In the genomic region with DNA sequence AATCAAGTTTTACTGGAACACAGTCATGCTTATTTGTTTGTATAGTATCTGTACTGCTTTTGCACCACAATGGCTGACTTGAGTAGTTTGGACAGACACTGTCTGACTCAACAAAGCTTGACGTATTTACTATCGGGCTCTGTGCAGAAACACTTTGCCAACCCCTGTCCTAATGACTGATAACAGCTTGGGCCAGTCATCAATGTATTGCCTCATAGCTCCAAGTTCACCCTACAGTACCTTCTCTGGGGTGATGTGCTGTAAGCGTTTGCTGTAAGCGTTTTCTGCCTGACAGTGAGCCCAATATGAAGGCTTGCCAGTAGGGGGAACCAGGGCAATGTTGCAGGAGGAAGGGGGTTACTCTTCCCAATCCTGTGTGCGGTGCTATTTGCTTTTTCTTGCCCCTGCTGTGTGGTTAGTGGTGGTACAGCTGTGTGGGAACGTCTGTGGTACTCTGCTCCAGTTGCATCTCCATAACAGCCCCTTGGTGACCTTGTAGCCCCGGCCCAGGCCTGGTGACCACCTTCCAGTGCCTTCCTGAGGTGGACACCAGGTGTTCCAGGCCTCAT, we compare ENCODE assay signal across 8 cellular contexts. TPM values are rescaled to one million over a fixed set of nuclear protein-coding genes. Genes with fewer than 3 reads are reported as not detected.
A peak's percentile ranks its signal among the peaks of the same experiment; 100 is the strongest.
DNase-seq lines count a peak whose midpoint lies in the region; ATAC-seq and TF ChIP-seq lines count a peak whose summit lies in the region.

No MANE protein-coding gene starts in this region.

- H3K27me3 Mint-ChIP-seq in Caco-2 (ENCODE audit: insufficient read depth, unreplicated experiment) (no peaks in the 10 kb centered on the region), neural progenitor cell (ENCODE audit: insufficient read depth, low read depth) (no peaks in the 10 kb centered on the region)
- H3K27me3 Mint-ChIP-seq in CD4-positive, alpha-beta memory T cell: peaks cover 12 to 13% of the 10 kb centered on the region in 2 donors

- no peak overlapping the region for H2AFZ ChIP-seq in PC-3 (ENCODE audit: low read length)
- H2AFZ ChIP-seq in neural progenitor cell (replicated peaks): no peak overlapping the region

- H3K27me3 ChIP-seq in Caco-2 (replicated peaks; ENCODE audit: control insufficient read depth, insufficient read depth, low read length): no peaks in the 10 kb centered on the region
- H3K27me3 ChIP-seq in PC-3 (ENCODE audit: low read length): peaks cover 10% of the 10 kb centered on the region; the same call in 1 of the 2 replicates
- no peaks in the 10 kb centered on the region for H3K27me3 ChIP-seq in esophagus (ENCODE audit: control insufficient read depth in 1 of 2, insufficient read depth in 2 of 2, low read length in 2 of 2)
- H3K27me3 ChIP-seq in neural progenitor cell: no peaks in the 10 kb centered on the region
- no peaks in the 10 kb centered on the region for H3K27me3 ChIP-seq in CD4-positive, alpha-beta memory T cell (ENCODE audit: insufficient read depth, low read length)

- H3K36me3 ChIP-seq in Caco-2 (ENCODE audit: control insufficient read depth, insufficient read depth, low read length) (no peaks in the 10 kb centered on the region), PC-3 (ENCODE audit: low read depth, low read length) (no peaks in the 10 kb centered on the region), esophagus (ENCODE audit: control insufficient read depth in 2 of 2, insufficient read depth in 2 of 2, low read length in 1 of 2) (no peaks in the 10 kb centered on the region), neural progenitor cell (no peaks in the 10 kb centered on the region)
- H3K36me3 ChIP-seq in CD4-positive, alpha-beta memory T cell (ENCODE audit: insufficient read depth, low read length): no peaks in the 10 kb centered on the region

- no peaks in the 10 kb centered on the region for H4K20me1 ChIP-seq in PC-3 (ENCODE audit: low read length)
- no peaks in the 10 kb centered on the region for H4K20me1 ChIP-seq in neural progenitor cell (ENCODE audit: low read depth)

- H3K9me2 ChIP-seq in PC-3 (replicated peaks; ENCODE audit: low read length): no peaks in the 10 kb centered on the region

- H3K9me3 Mint-ChIP-seq in Caco-2 (ENCODE audit: unreplicated experiment) (no peaks in the 10 kb centered on the region), neural progenitor cell (no peaks in the 10 kb centered on the region)
- H3K9me3 Mint-ChIP-seq in CD4-positive, alpha-beta memory T cell: no peaks in the 10 kb centered on the region

- H3K4me1 ChIP-seq in Caco-2 (no peaks in the 10 kb centered on the region; the same call in 1 of the 2 replicates), PC-3 (ENCODE audit: insufficient read depth, low read length) (peaks cover 11% of the 10 kb centered on the region), esophagus (ENCODE audit: control insufficient read depth in 2 of 2, insufficient read depth in 2 of 2, low read length in 1 of 2) (no peaks in the 10 kb centered on the region), neural progenitor cell (peaks cover 5% of the 10 kb centered on the region)
- H3K4me1 ChIP-seq in CD4-positive, alpha-beta memory T cell (ENCODE audit: insufficient read depth, low read length): no peaks in the 10 kb centered on the region

- peak; percentile 70 for ATAC-seq in PC-3
- no peak for ATAC-seq in GM21381 (IDR thresholded peaks at IDR 0.05; ENCODE audit: unreplicated experiment)

- BruUV-seq in Caco-2 (replicated peaks; lab: Mats Ljungman, UMichigan) (no TSS peak), PC-3 (replicated peaks; lab: Mats Ljungman, UMichigan) (no TSS peak)

- DNase-seq in Caco-2 (peak; percentile 71 to 73), HT-29 (ENCODE audit: low spot score) (peak; percentile 42), PC-3 (peak; percentile 78), neural progenitor cell (ENCODE audit: low spot score) (peak; percentile 73)
- DNase-seq in effector CD4-positive, alpha-beta T cell: no peak
- no peak for DNase-seq in CD4-positive, alpha-beta memory T cell

- H3K4me2 ChIP-seq in PC-3 (ENCODE audit: low read length) (0 out of 2 replicates have a peak overlapping the region, but pooled peaks have one; percentile 9), neural progenitor cell (no peak overlapping the region)

- CTCF ChIA-PET in Caco-2 (lab: Charles Lee) (interaction anchor here (0.5 to 1.7 kb wide), 11 partner anchors 16 to 176 kb away, joined by 3 to 10 read pairs (median 5); a partner anchor contains a TSS), PC-3 (lab: Charles Lee) (interaction anchor here (0.5 kb wide), 1 partner anchor 66 kb away, joined by 3 read pairs; no protein-coding TSS in a partner anchor)
- CTCF ChIA-PET in CD4-positive, alpha-beta memory T cell (lab: Charles Lee; ENCODE audit: partially characterized antibody): interaction anchor here (0.6 to 4.3 kb wide), 5 partner anchors 9 to 338 kb away, joined by 3 to 26 read pairs (median 4); no protein-coding TSS in a partner anchor

- WGBS in esophagus, 2 donors: 30 to 39% methylated on average over 7 of the region's 7 CpGs

- H3K4me3 Mint-ChIP-seq in Caco-2 (ENCODE audit: unreplicated experiment) (no peak overlapping the region), neural progenitor cell (no peak overlapping the region)
- no peak overlapping the region for H3K4me3 Mint-ChIP-seq in CD4-positive, alpha-beta memory T cell

- H3F3A ChIP-seq in PC-3 (ENCODE audit: low read length, unreplicated experiment) (no peaks in the 10 kb centered on the region), neural progenitor cell (ENCODE audit: low read depth) (peaks cover 6% of the 10 kb centered on the region)

- H3K9ac ChIP-seq in PC-3 (ENCODE audit: low read length) (no peak overlapping the region), neural progenitor cell (no peak overlapping the region)

- H3K79me2 ChIP-seq in PC-3 (ENCODE audit: low read length) (no peaks in the 10 kb centered on the region), neural progenitor cell (ENCODE audit: low read depth) (no peaks in the 10 kb centered on the region)

- TF ChIP-seq CTCF in Caco-2 (IDR thresholded peaks at IDR 0.05; ENCODE audit: insufficient read depth in 1 of 2, low read depth in 1 of 2, low read length in 1 of 2, severe bottlenecking in 1 of 2, unreplicated experiment in 1 of 2) (peak; percentile 37 to 77), PC-3 (conservative IDR thresholded peaks at IDR 0.05; ENCODE audit: low read depth, low read length) (peak; percentile 74), neural progenitor cell (IDR thresholded peaks at IDR 0.05) (peak; percentile 73)

- no peak overlapping the region for H3K27ac ChIP-seq in PC-3 (ENCODE audit: low read length)
- H3K27ac ChIP-seq in esophagus (ENCODE audit: low read depth in 2 of 2, low read length in 1 of 2): peak overlapping the region; percentile 25 to 70
- no peak overlapping the region for H3K27ac ChIP-seq in neural progenitor cell
- H3K27ac ChIP-seq in CD4-positive, alpha-beta memory T cell (ENCODE audit: low read depth, low read length): no peak overlapping the region

- H3K9me3 ChIP-seq in Caco-2: no peaks in the 10 kb centered on the region
- no peaks in the 10 kb centered on the region for H3K9me3 ChIP-seq in PC-3 (ENCODE audit: low read length)
- no peaks in the 10 kb centered on the region for H3K9me3 ChIP-seq in esophagus (ENCODE audit: control insufficient read depth in 2 of 2, insufficient read depth in 1 of 2, low read depth in 1 of 2, low read length in 1 of 2)
- H3K9me3 ChIP-seq in neural progenitor cell (ENCODE audit: low read depth): no peaks in the 10 kb centered on the region
- H3K9me3 ChIP-seq in CD4-positive, alpha-beta memory T cell (ENCODE audit: control insufficient read depth in 1 of 2, low read length in 2 of 2): no peaks in the 10 kb centered on the region

- H3K4me3 ChIP-seq in Caco-2 (ENCODE audit: low read depth, low read length) (no peak overlapping the region), PC-3 (ENCODE audit: low read length) (no peak overlapping the region), esophagus (ENCODE audit: low read depth in 1 of 2, low read length in 2 of 2) (no peak overlapping the region), neural progenitor cell (no peak overlapping the region)
- no peak overlapping the region for H3K4me3 ChIP-seq in CD4-positive, alpha-beta memory T cell (ENCODE audit: low read length in 2 of 2)

- intact Hi-C loops in Caco-2 (cut with micrococcal nuclease; ENCODE audit: unreplicated experiment) (loop anchor here (5.0 to 10.0 kb wide), 2 partner anchors 235 to 737 kb away; no protein-coding TSS in a partner anchor), PC-3 (cut with micrococcal nuclease) (no loop called here)
- intact Hi-C loops in CD4-positive, alpha-beta memory T cell (cut with micrococcal nuclease): no loop called here

- POLR2A ChIA-PET in Caco-2 (lab: Charles Lee): no interaction called here
- POLR2A ChIA-PET in PC-3 (lab: Charles Lee; ENCODE audit: unreplicated experiment): no interaction called here
- POLR2A ChIA-PET in CD4-positive, alpha-beta memory T cell (lab: Charles Lee; ENCODE audit: partially characterized antibody): no interaction called here

- no peak overlapping the region for H3K27ac Mint-ChIP-seq in Caco-2 (ENCODE audit: unreplicated experiment)
- no peak overlapping the region for H3K27ac Mint-ChIP-seq in neural progenitor cell
- H3K27ac Mint-ChIP-seq in CD4-positive, alpha-beta memory T cell: peak overlapping the region in 1 of 7 donors; percentile 66

- H3K36me3 Mint-ChIP-seq in Caco-2 (ENCODE audit: insufficient read depth, unreplicated experiment): no peaks in the 10 kb centered on the region
- no peaks in the 10 kb centered on the region for H3K36me3 Mint-ChIP-seq in neural progenitor cell
- no peaks in the 10 kb centered on the region for H3K36me3 Mint-ChIP-seq in CD4-positive, alpha-beta memory T cell

- H3K4me1 Mint-ChIP-seq in Caco-2 (ENCODE audit: low read depth, unreplicated experiment) (peaks cover 16% of the 10 kb centered on the region), neural progenitor cell (peaks cover 2% of the 10 kb centered on the region)
- peaks cover 0 to 2% (median 0%) of the 10 kb centered on the region in 4 donors for H3K4me1 Mint-ChIP-seq in CD4-positive, alpha-beta memory T cell

RNA-seq across cellular contexts. Expression of a gene that starts 5.4 kb away (rescaled TPM):
- total RNA-seq in Caco-2 (2022) (0.56 and 0.82 TPM in 2 replicates), PC-3 (2014; rRNA removed) (not detected in 2 replicates), neural progenitor cell (ENCODE audit: low replicate concordance) (8.6 and 19.7 TPM in 2 replicates)
- total RNA-seq in HT-29 (2014; rRNA removed; shearing (Covaris generic)): not detected in 2 replicates
- under 1 TPM; 0.01 to 0.04 TPM for polyA plus RNA-seq in esophagus
- not detected for total RNA-seq in CD4-positive, alpha-beta memory T cell
- not detected for polyA plus RNA-seq in CD4-positive, alpha-beta memory T cell

RNA-seq across cellular contexts. Expression of a gene that starts 31.3 kb away (rescaled TPM):
- 16.6 and 21.5 TPM in 2 replicates for total RNA-seq in Caco-2 (2022)
- 6.1 and 10.9 TPM in 2 replicates for total RNA-seq in HT-29 (2014; rRNA removed; shearing (Covaris generic))
- 6.1 and 9.3 TPM in 2 replicates for total RNA-seq in PC-3 (2014; rRNA removed)
- 10 to 100 TPM; 16.2 to 30.3 TPM for polyA plus RNA-seq in esophagus
- total RNA-seq in neural progenitor cell (ENCODE audit: low replicate concordance): 6.3 and 9.2 TPM in 2 replicates
- total RNA-seq in CD4-positive, alpha-beta memory T cell: 10 to 100 TPM; 61.5 to 62.0 TPM
- polyA plus RNA-seq in CD4-positive, alpha-beta memory T cell: 10 to 100 TPM in 1 of 2 donors, 1 to 10 TPM in 1; 4.8 to 10.8 TPM

Comparison
In these comparisons a context has a peak if more than half of its experiments do, and no peak if none do; other contexts are left out.
1. DNase-seq: peak in Caco-2 (2 of 2), HT-29 (single experiment), PC-3 (single experiment) and neural progenitor cell (single experiment); none in effector CD4-positive, alpha-beta T cell (single experiment) and CD4-positive, alpha-beta memory T cell (0 of 5).
2. H3K27ac ChIP-seq: peak in esophagus (2 of 2); none in PC-3 (single experiment), neural progenitor cell (single experiment) and CD4-positive, alpha-beta memory T cell (single experiment).
3. Peak in every context shown above with its lines, with median percentiles within 50 percentile points of each other: CTCF ChIP-seq.